Comparison of ENCODE assay signal across 8 cellular contexts in the genomic region with DNA sequence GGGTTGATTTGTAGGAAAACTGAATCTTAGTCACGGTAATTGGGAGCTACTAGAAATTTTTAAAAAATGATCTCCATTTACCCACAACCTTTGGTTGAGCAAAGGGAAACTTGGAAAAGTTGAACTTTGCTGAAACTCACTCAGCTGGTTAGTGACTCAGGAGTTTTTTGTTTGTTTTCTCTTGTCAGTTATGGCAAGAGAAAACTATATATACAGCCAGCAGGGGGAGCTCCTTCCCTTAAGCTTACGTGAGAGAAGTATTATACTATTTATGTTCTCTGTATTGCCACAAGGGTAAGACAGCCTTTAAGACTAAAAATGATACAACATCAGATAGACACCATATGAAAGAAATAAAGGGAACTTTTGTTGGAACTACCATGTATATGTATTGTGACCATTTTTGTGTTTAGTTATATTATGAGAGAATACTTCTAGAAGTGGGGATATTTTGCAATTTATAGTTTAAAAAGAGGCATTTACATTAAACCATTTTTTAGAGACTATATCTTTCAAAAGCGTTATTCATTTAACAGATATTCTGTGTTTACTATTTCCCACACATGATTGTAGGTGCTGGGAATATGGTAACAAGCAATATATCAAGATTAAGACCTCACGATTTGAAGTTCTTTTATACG. TPM values are rescaled to one million over a fixed set of nuclear protein-coding genes. Genes with fewer than 3 reads are reported as not detected.
DNase-seq lines count a peak whose midpoint lies in the region; ATAC-seq and TF ChIP-seq lines count a peak whose summit lies in the region.

No MANE protein-coding gene starts in this region.

- no peak overlapping the region for H3K27ac Mint-ChIP-seq in T-helper 2 cell treated with Interferon-gamma antibody and Interleukin-4, amounts not matched to agents 5 μg/mL and 100 μg/mL, for 36 hours

- no peak overlapping the region for H3K4me3 ChIP-seq in AG10803 (ENCODE audit: low read length)

- H3K27me3 Mint-ChIP-seq in T-helper 2 cell treated with Interferon-gamma antibody and Interleukin-4, amounts not matched to agents 5 μg/mL and 100 μg/mL, for 36 hours (ENCODE audit: low read depth): peaks cover 20% of the 10 kb centered on the region

- DNase-seq in AG10803 (ENCODE audit: low read depth) (peak; percentile 89), NCI-H2081 (lab: John Stamatoyannopoulos, UW) (peak; percentile 77 to 85), left colon (peak; percentile 62 to 74)
- peak; percentile 51 for DNase-seq in T-helper 2 cell treated with Interferon-gamma antibody and Interleukin-4, amounts not matched to agents 5 μg/mL and 100 μg/mL, for 36 hours (ENCODE audit: low spot score)
- peak; percentile 52 for DNase-seq in central memory CD4-positive, alpha-beta T cell
- DNase-seq in stimulated activated CD8-positive, alpha-beta memory T cell treated with anti-CD3 and anti-CD28 coated beads, Interleukin-12 subunit alpha, Interleukin-12 subunit beta, amount 100 ng/mL, for 1 hour (ENCODE audit: low read depth): peak; percentile 36

- no peak overlapping the region for H3K4me3 Mint-ChIP-seq in T-helper 2 cell treated with Interferon-gamma antibody and Interleukin-4, amounts not matched to agents 5 μg/mL and 100 μg/mL, for 36 hours

- ATAC-seq in GM18858 (IDR thresholded peaks at IDR 0.05; ENCODE audit: unreplicated experiment) (peak; percentile 72), HG03095 (IDR thresholded peaks at IDR 0.05; ENCODE audit: unreplicated experiment) (peak; percentile 60), left colon (peak; percentile 92)

- intact Hi-C loops in left colon (cut with DNase I, micrococcal nuclease): no loop called here

- no peaks in the 10 kb centered on the region for H3K4me1 Mint-ChIP-seq in T-helper 2 cell treated with Interferon-gamma antibody and Interleukin-4, amounts not matched to agents 5 μg/mL and 100 μg/mL, for 36 hours (ENCODE audit: low read depth)

- H3K36me3 Mint-ChIP-seq in T-helper 2 cell treated with Interferon-gamma antibody and Interleukin-4, amounts not matched to agents 5 μg/mL and 100 μg/mL, for 36 hours (ENCODE audit: low read depth): no peaks in the 10 kb centered on the region

- peak; percentile 89 for TF ChIP-seq CTCF in AG10803 (conservative IDR thresholded peaks at IDR 0.05; ENCODE audit: low read length)

- no peaks in the 10 kb centered on the region for H3K9me3 Mint-ChIP-seq in T-helper 2 cell treated with Interferon-gamma antibody and Interleukin-4, amounts not matched to agents 5 μg/mL and 100 μg/mL, for 36 hours

RNA-seq across cellular contexts. Expression of gene TBC1D30, which starts 28.1 kb away (rescaled TPM):
- total RNA-seq in left colon: 10 to 100 TPM in 1 of 2 donors, 1 to 10 TPM in 1; 10.0 to 12.8 TPM

RNA-seq across cellular contexts. Expression of gene GNS, which starts 37.1 kb away (rescaled TPM):
- total RNA-seq in left colon: 10 to 100 TPM; 59.6 to 70.8 TPM

Comparison
In these comparisons a context has a peak if more than half of its experiments do, and no peak if none do; other contexts are left out.
1. DNase-seq: peak in every context shown above with its lines; median percentile 89 in AG10803; 81 in NCI-H2081; 68 in left colon; 52 in central memory CD4-positive, alpha-beta T cell; 51 in T-helper 2 cell treated with Interferon-gamma antibody and Interleukin-4, amounts not matched to agents 5 μg/mL and 100 μg/mL, for 36 hours; 36 in stimulated activated CD8-positive, alpha-beta memory T cell treated with anti-CD3 and anti-CD28 coated beads, Interleukin-12 subunit alpha, Interleukin-12 subunit beta, amount 100 ng/mL, for 1 hour.